30 cellular contexts compared by ENCODE assay signal in genomic region chr17:63165420-63165819, GRCh38.
"Had no signal": no experiment of that assay in that cellular context is flagged by ENCODE, and none has a peak within 500 bp of the region (broad histone marks: within the 10 kb centered on the region; RNA-seq: fewer than 3 reads in every experiment).

No MANE protein-coding gene starts in this region.

- ATAC-seq: activated CD4-positive, alpha-beta T cell treated with anti-CD3 and anti-CD28 coated beads for 36 hours; activated CD8-positive, alpha-beta memory T cell treated with anti-CD3 and anti-CD28 coated beads, Interleukin-2, amount 10 ng/mL, durations not matched to agents 7 days and 5 days; activated CD8-positive, alpha-beta T cell treated with anti-CD3 and anti-CD28 coated beads, Interleukin-2, amount 10 ng/mL, durations not matched to agents 7 days and 5 days; activated T-cell treated with anti-CD3 and anti-CD28 coated beads, Interleukin-2, amount 50 U/mL, for 72 hours; effector memory CD8-positive, alpha-beta T cell; gastroesophageal sphincter; heart right ventricle had no signal

- H3K4me3 ChIP-seq: adrenal gland, esophagus muscularis mucosa, gastroesophageal sphincter, heart right ventricle, hepatocyte had no signal

- H2AFZ ChIP-seq: hepatocyte had no signal

- H3K27ac Mint-ChIP-seq: activated CD4-positive, alpha-beta memory T cell treated with anti-CD3 and anti-CD28 coated beads for 36 hours; activated CD4-positive, alpha-beta T cell treated with anti-CD3 and anti-CD28 coated beads for 36 hours; activated CD4-positive, alpha-beta T cell treated with anti-CD3 and anti-CD28 coated beads, Interleukin-2, amount 10 ng/mL, durations not matched to agents 24 days and 14 days; activated CD8-positive, alpha-beta memory T cell treated with anti-CD3 and anti-CD28 coated beads, Interleukin-2, amount 10 ng/mL, durations not matched to agents 7 days and 5 days; activated CD8-positive, alpha-beta T cell treated with anti-CD3 and anti-CD28 coated beads, Interleukin-2, amount 10 ng/mL, durations not matched to agents 7 days and 5 days; activated naive CD8-positive, alpha-beta T cell; activated T-cell treated with anti-CD3 and anti-CD28 coated beads, Interleukin-2, amount 50 U/mL, for 24 hours; activated T-cell treated with anti-CD3 and anti-CD28 coated beads, Interleukin-2, amount 50 U/mL, for 72 hours; effector memory CD8-positive, alpha-beta T cell had no signal

- H3K4me2 ChIP-seq: hepatocyte had no signal

- H3K27ac ChIP-seq: adrenal gland, esophagus muscularis mucosa, gastroesophageal sphincter, heart right ventricle, hepatocyte had no signal

- H3K27me3 Mint-ChIP-seq: activated CD4-positive, alpha-beta memory T cell treated with anti-CD3 and anti-CD28 coated beads for 36 hours; activated CD4-positive, alpha-beta T cell treated with anti-CD3 and anti-CD28 coated beads for 36 hours; activated naive CD8-positive, alpha-beta T cell; activated T-cell treated with anti-CD3 and anti-CD28 coated beads, Interleukin-2, amount 50 U/mL, for 24 hours; effector memory CD8-positive, alpha-beta T cell had no signal

- H3K36me3 ChIP-seq: adrenal gland, esophagus muscularis mucosa, gastroesophageal sphincter, heart right ventricle had no signal

- H3K36me3 Mint-ChIP-seq: activated CD4-positive, alpha-beta memory T cell treated with anti-CD3 and anti-CD28 coated beads for 36 hours; activated CD8-positive, alpha-beta memory T cell treated with anti-CD3 and anti-CD28 coated beads, Interleukin-2, amount 10 ng/mL, durations not matched to agents 7 days and 5 days had no signal

- H3K9me3 ChIP-seq: adrenal gland, esophagus muscularis mucosa, gastroesophageal sphincter, heart right ventricle had no signal

- H3K4me1 Mint-ChIP-seq: activated CD4-positive, alpha-beta T cell treated with anti-CD3 and anti-CD28 coated beads for 36 hours; activated CD4-positive, alpha-beta T cell treated with anti-CD3 and anti-CD28 coated beads, Interleukin-2, amount 10 ng/mL, durations not matched to agents 24 days and 14 days; activated CD8-positive, alpha-beta memory T cell treated with anti-CD3 and anti-CD28 coated beads, Interleukin-2, amount 10 ng/mL, durations not matched to agents 7 days and 5 days had no signal

- H3K4me1 ChIP-seq: adrenal gland, esophagus muscularis mucosa, gastroesophageal sphincter had no signal

- DNase-seq: activated CD4-positive, alpha-beta memory T cell treated with anti-CD3 and anti-CD28 coated beads for 36 hours; activated CD4-positive, alpha-beta T cell treated with anti-CD3 and anti-CD28 coated beads for 36 hours; activated CD4-positive, alpha-beta T cell treated with anti-CD3 and anti-CD28 coated beads, Interleukin-2, amount 10 ng/mL, durations not matched to agents 24 days and 14 days; activated CD4-positive, CD25-positive, alpha-beta regulatory T cell; activated CD4-positive, CD25-positive, alpha-beta regulatory T cell treated with anti-CD3 and anti-CD28 coated beads, Interleukin-2, amount 50 U/mL, for 72 hours; activated CD8-positive, alpha-beta memory T cell treated with anti-CD3 and anti-CD28 coated beads, Interleukin-2, amount 10 ng/mL, durations not matched to agents 7 days and 5 days; activated CD8-positive, alpha-beta memory T cell treated with anti-CD3 and anti-CD28 coated beads, Interleukin-2, amount 50 U/mL, for 4 hours; activated CD8-positive, alpha-beta T cell treated with anti-CD3 and anti-CD28 coated beads, Interleukin-2, amount 10 ng/mL, durations not matched to agents 7 days and 5 days; activated gamma-delta T cell; activated naive CD4-positive, alpha-beta T cell; activated naive CD4-positive, alpha-beta T cell treated with anti-CD3 and anti-CD28 coated beads, Interleukin-2, amount 50 U/mL, for 16 hours; activated T-cell treated with anti-CD3 and anti-CD28 coated beads for 4 hours; activated T-cell treated with anti-CD3 and anti-CD28 coated beads, Interleukin-2, amount 50 U/mL, for 24 hours; activated T-cell treated with anti-CD3 and anti-CD28 coated beads, Interleukin-2, amount 50 U/mL, for 72 hours; adrenal gland; caudate nucleus; cortex of kidney; dermis blood vessel endothelial cell; effector CD4-positive, alpha-beta T cell; effector memory CD8-positive, alpha-beta T cell; erythroblast; foreskin melanocyte; heart right ventricle; T-helper 2 cell had no signal

- H3K27me3 ChIP-seq: adrenal gland, esophagus muscularis mucosa, gastroesophageal sphincter, heart right ventricle, hepatocyte had no signal

- FAIRE-seq: astrocyte, colon had no signal

- H3K9me3 Mint-ChIP-seq: activated CD4-positive, alpha-beta memory T cell treated with anti-CD3 and anti-CD28 coated beads for 36 hours; activated CD4-positive, alpha-beta T cell treated with anti-CD3 and anti-CD28 coated beads, Interleukin-2, amount 10 ng/mL, durations not matched to agents 24 days and 14 days; activated T-cell treated with anti-CD3 and anti-CD28 coated beads, Interleukin-2, amount 50 U/mL, for 24 hours; activated T-cell treated with anti-CD3 and anti-CD28 coated beads, Interleukin-2, amount 50 U/mL, for 72 hours; effector memory CD8-positive, alpha-beta T cell had no signal

- H3K4me3 Mint-ChIP-seq: activated CD4-positive, alpha-beta memory T cell treated with anti-CD3 and anti-CD28 coated beads for 36 hours; activated CD4-positive, alpha-beta T cell treated with anti-CD3 and anti-CD28 coated beads for 36 hours; activated CD4-positive, alpha-beta T cell treated with anti-CD3 and anti-CD28 coated beads, Interleukin-2, amount 10 ng/mL, durations not matched to agents 24 days and 14 days; activated CD8-positive, alpha-beta memory T cell treated with anti-CD3 and anti-CD28 coated beads, Interleukin-2, amount 10 ng/mL, durations not matched to agents 7 days and 5 days; activated CD8-positive, alpha-beta T cell treated with anti-CD3 and anti-CD28 coated beads, Interleukin-2, amount 10 ng/mL, durations not matched to agents 7 days and 5 days; activated naive CD8-positive, alpha-beta T cell; activated T-cell treated with anti-CD3 and anti-CD28 coated beads, Interleukin-2, amount 50 U/mL, for 24 hours; activated T-cell treated with anti-CD3 and anti-CD28 coated beads, Interleukin-2, amount 50 U/mL, for 72 hours; effector memory CD8-positive, alpha-beta T cell had no signal
